ENCODE assay signal across 2 cellular contexts in the genomic region with DNA sequence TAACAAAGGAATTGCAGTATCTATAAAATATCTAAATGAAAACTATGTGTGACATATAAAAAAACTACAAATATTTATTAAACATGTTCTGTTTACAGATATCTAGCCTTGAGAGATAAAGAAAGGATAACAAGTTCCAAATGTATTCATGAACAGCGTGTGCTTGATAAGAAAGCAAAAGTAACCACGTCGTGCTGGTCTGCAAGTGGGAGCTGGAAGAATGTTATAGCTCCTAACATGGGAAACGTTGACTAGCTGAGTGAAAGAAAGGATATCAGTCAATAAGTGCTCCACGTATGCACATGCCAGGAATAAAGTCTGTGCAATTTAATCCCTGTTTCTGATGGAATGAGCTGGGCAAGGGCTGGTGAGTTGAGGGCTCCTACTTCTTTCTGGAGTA.
TF ChIP-seq lines count a peak whose summit lies in the region.

No MANE protein-coding gene starts in this region.

TF ChIP-seq in IMR-90, 13 proteins besides CTCF, POLR2A, EP300 and RAD21:
- TF ChIP-seq, protein P1, sequence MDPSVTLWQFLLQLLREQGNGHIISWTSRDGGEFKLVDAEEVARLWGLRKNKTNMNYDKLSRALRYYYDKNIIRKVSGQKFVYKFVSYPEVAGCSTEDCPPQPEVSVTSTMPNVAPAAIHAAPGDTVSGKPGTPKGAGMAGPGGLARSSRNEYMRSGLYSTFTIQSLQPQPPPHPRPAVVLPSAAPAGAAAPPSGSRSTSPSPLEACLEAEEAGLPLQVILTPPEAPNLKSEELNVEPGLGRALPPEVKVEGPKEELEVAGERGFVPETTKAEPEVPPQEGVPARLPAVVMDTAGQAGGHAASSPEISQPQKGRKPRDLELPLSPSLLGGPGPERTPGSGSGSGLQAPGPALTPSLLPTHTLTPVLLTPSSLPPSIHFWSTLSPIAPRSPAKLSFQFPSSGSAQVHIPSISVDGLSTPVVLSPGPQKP (IDR thresholded peaks at IDR 0.05; ENCODE audit: borderline replicate concordance, low read depth, low read length), result no peak
- no peak for TF ChIP-seq MAFK (IDR thresholded peaks at IDR 0.05; ENCODE audit: low read depth, low read length)
- TF ChIP-seq, protein P2, sequence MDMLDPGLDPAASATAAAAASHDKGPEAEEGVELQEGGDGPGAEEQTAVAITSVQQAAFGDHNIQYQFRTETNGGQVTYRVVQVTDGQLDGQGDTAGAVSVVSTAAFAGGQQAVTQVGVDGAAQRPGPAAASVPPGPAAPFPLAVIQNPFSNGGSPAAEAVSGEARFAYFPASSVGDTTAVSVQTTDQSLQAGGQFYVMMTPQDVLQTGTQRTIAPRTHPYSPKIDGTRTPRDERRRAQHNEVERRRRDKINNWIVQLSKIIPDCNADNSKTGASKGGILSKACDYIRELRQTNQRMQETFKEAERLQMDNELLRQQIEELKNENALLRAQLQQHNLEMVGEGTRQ (IDR thresholded peaks at IDR 0.05; ENCODE audit: low read depth, low read length), result no peak
- no peak for TF ChIP-seq MAZ (IDR thresholded peaks at IDR 0.05; ENCODE audit: borderline replicate concordance, low read depth, low read length)
- TF ChIP-seq SMC3 (IDR thresholded peaks at IDR 0.05; ENCODE audit: low read depth, low read length), result no peak
- no peak for TF ChIP-seq RFX5 (IDR thresholded peaks at IDR 0.05; ENCODE audit: low read depth, low read length)
- TF ChIP-seq CEBPB (IDR thresholded peaks at IDR 0.05; ENCODE audit: low read depth, low read length), result no peak
- TF ChIP-seq MXI1 (IDR thresholded peaks at IDR 0.05; ENCODE audit: borderline replicate concordance, low read depth, low read length), result no peak
- no peak for TF ChIP-seq CHD1 (IDR thresholded peaks at IDR 0.05; ENCODE audit: low read depth, low read length)
- TF ChIP-seq RCOR1 (IDR thresholded peaks at IDR 0.05; ENCODE audit: insufficient replicate concordance, low read length), result no peak
- no peak for TF ChIP-seq NFE2L2 (IDR thresholded peaks at IDR 0.05; ENCODE audit: low read depth, low read length)
- no peak for TF ChIP-seq BHLHE40 (IDR thresholded peaks at IDR 0.05; ENCODE audit: low read depth, low read length)
- no peak for TF ChIP-seq FOS (IDR thresholded peaks at IDR 0.05; ENCODE audit: low read depth, low read length)

TF ChIP-seq in GM12878, 131 proteins besides CTCF, POLR2A, EP300 and RAD21:
- TF ChIP-seq, protein P3, sequence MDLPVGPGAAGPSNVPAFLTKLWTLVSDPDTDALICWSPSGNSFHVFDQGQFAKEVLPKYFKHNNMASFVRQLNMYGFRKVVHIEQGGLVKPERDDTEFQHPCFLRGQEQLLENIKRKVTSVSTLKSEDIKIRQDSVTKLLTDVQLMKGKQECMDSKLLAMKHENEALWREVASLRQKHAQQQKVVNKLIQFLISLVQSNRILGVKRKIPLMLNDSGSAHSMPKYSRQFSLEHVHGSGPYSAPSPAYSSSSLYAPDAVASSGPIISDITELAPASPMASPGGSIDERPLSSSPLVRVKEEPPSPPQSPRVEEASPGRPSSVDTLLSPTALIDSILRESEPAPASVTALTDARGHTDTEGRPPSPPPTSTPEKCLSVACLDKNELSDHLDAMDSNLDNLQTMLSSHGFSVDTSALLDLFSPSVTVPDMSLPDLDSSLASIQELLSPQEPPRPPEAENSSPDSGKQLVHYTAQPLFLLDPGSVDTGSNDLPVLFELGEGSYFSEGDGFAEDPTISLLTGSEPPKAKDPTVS (IDR thresholded peaks at IDR 0.05; ENCODE audit: low read depth, low read length), result no peak
